In the genomic region with DNA sequence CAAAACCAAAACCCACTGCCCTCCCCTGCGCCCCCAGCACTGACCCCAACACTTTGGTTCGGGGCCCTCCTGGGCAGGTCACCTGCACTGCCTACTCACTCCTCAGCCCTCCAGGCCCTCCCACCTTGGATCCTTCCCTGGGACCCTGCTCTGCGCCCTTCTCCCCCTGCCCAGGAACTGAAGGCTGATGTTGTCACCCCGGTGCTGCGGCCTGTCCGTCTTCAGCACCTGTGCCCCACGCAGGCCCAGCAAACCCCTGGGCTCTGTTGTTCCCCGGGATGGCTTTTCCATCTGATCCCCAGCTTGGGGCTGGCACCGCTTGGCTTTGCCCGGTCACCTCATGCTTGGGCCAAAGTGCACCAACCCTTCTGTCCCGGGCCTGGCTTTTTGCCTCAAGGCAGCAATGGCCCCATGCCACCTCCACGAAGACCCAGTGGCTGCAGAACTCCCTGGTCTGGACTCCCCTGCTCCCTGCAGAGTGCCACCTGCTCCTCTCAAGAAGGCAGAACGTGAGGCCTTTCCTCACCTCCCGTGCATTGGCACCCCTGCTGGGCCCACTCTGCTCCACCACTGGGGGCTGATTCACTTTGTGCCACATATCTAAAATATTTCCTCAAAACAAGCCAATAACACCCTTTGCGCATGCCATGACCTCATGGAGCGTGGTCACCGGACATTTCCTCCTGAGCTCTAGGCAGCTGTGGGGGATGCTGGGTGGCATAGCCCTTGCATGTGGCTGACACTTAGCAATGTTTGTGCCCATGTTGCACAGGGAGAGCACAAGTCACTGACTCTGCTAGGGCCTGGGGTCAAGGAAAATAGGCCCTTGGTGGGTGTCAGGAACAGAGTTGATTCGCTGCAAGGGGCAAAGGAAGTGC, we compare ENCODE assay signal across 10 cellular contexts. TPM values are rescaled to one million over a fixed set of nuclear protein-coding genes. Genes with fewer than 3 reads are reported as not detected.
A peak's percentile ranks its signal among the peaks of the same experiment; 100 is the strongest.
DNase-seq lines count a peak whose midpoint lies in the region; ATAC-seq and TF ChIP-seq lines count a peak whose summit lies in the region.
"Had no signal": no experiment of that assay in that cellular context is flagged by ENCODE, and none has a peak within 500 bp of the region (broad histone marks: within the 10 kb centered on the region; RNA-seq: fewer than 3 reads in every experiment).

No MANE protein-coding gene starts in this region.

- H3K27me3 ChIP-seq in RWPE2 (ENCODE audit: insufficient read depth, poor library complexity, severe bottlenecking): no peaks in the 10 kb centered on the region

- DNase-seq in G401 (ENCODE audit: low spot score): peak; percentile 38
- no peak for DNase-seq in RWPE2 (ENCODE audit: low spot score)
- peak; percentile 86 for DNase-seq in left lobe of liver (ENCODE audit: low spot score)
- no peak for DNase-seq in stimulated activated naive B cell treated with anti-CD40 and anti-IgM and Interleukin-4, amounts not matched to agents 10 μg/mL and 1 μg/mL and 100 μg/mL, for 72 hours
- no peak for DNase-seq in cerebellum (ENCODE audit: low spot score)
- no peak for DNase-seq in stimulated activated CD4-positive, alpha-beta T cell treated with anti-CD3 and anti-CD28 coated beads, Interleukin-4, amount 100 ng/mL, for 1 hour
- DNase-seq in NCI-H2081 (lab: John Stamatoyannopoulos, UW): no peak
- DNase-seq: activated CD4-positive, alpha-beta T cell treated with anti-CD3 and anti-CD28 coated beads for 48 hours; NCI-H2107 had no signal

- H3K4me3 ChIP-seq in RWPE2 (ENCODE audit: severe bottlenecking): no peak overlapping the region

- peaks cover 19% of the 10 kb centered on the region for H3K36me3 ChIP-seq in RWPE2 (ENCODE audit: low read depth)

- peak overlapping the region; percentile 53 for H3K27ac Mint-ChIP-seq in stimulated activated naive B cell treated with anti-CD40 and anti-IgM and Interleukin-4, amounts not matched to agents 10 μg/mL and 1 μg/mL and 100 μg/mL, for 72 hours

- peaks cover 37 to 59% of the 10 kb centered on the region in 2 donors for H3K4me1 Mint-ChIP-seq in stimulated activated naive B cell treated with anti-CD40 and anti-IgM and Interleukin-4, amounts not matched to agents 10 μg/mL and 1 μg/mL and 100 μg/mL, for 72 hours

- no peaks in the 10 kb centered on the region for H3K27me3 Mint-ChIP-seq in stimulated activated naive B cell treated with anti-CD40 and anti-IgM and Interleukin-4, amounts not matched to agents 10 μg/mL and 1 μg/mL and 100 μg/mL, for 72 hours

- peaks cover 30 to 42% of the 10 kb centered on the region in 2 donors for H3K36me3 Mint-ChIP-seq in stimulated activated naive B cell treated with anti-CD40 and anti-IgM and Interleukin-4, amounts not matched to agents 10 μg/mL and 1 μg/mL and 100 μg/mL, for 72 hours

- H3K9me3 ChIP-seq in RWPE2 (ENCODE audit: severe bottlenecking): peaks cover 6% of the 10 kb centered on the region

- peak overlapping the region; percentile 82 for H3K27ac ChIP-seq in RWPE2 (ENCODE audit: poor library complexity, severe bottlenecking)

- H3K9me3 Mint-ChIP-seq in stimulated activated naive B cell treated with anti-CD40 and anti-IgM and Interleukin-4, amounts not matched to agents 10 μg/mL and 1 μg/mL and 100 μg/mL, for 72 hours: no peaks in the 10 kb centered on the region

- TF ChIP-seq CTCF in RWPE2 (IDR thresholded peaks at IDR 0.05; ENCODE audit: poor library complexity, severe bottlenecking): no peak

- H3K4me1 ChIP-seq in RWPE2 (ENCODE audit: insufficient read depth, poor library complexity, severe bottlenecking): peaks cover 24% of the 10 kb centered on the region

- H3K4me3 Mint-ChIP-seq in stimulated activated naive B cell treated with anti-CD40 and anti-IgM and Interleukin-4, amounts not matched to agents 10 μg/mL and 1 μg/mL and 100 μg/mL, for 72 hours: no peak overlapping the region

- in situ Hi-C loops in G401 (cut with HindIII; ENCODE audit: low sequenced_read_pairs): no loop called here

- ATAC-seq in RWPE2 (ENCODE audit: low read depth): no peak
- ATAC-seq in left lobe of liver: peak; percentile 73
- ATAC-seq in stimulated activated naive B cell treated with anti-CD40 and anti-IgM and Interleukin-4, amounts not matched to agents 10 μg/mL and 1 μg/mL and 100 μg/mL, for 72 hours (replicated peaks): no peak
- ATAC-seq in HG03135 (IDR thresholded peaks at IDR 0.05; ENCODE audit: unreplicated experiment): no peak

RNA-seq across cellular contexts. Expression of gene PPM1F, which starts 8.8 kb away (rescaled TPM):
- total RNA-seq in G401 (2014; rRNA removed; shearing (Covaris generic)): 34.6 and 45.2 TPM in 2 replicates
- total RNA-seq in left lobe of liver (8.4 TPM), cerebellum (25.5 TPM)

RNA-seq across cellular contexts. Expression of gene TOP3B, which starts 38.8 kb away (rescaled TPM):
- total RNA-seq in G401 (2014; rRNA removed; shearing (Covaris generic)): 20.4 and 24.8 TPM in 2 replicates
- total RNA-seq in left lobe of liver (24.0 TPM), cerebellum (28.8 TPM)

Comparison
In these comparisons a context has a peak if more than half of its experiments do, and no peak if none do; other contexts are left out.
1. DNase-seq: peak in G401 (single experiment) and left lobe of liver (single experiment); none in RWPE2 (single experiment), stimulated activated naive B cell treated with anti-CD40 and anti-IgM and Interleukin-4, amounts not matched to agents 10 μg/mL and 1 μg/mL and 100 μg/mL, for 72 hours (single experiment), cerebellum (single experiment), stimulated activated CD4-positive, alpha-beta T cell treated with anti-CD3 and anti-CD28 coated beads, Interleukin-4, amount 100 ng/mL, for 1 hour (single experiment) and NCI-H2081 (0 of 2).